14 cellular contexts compared by ENCODE assay signal in genomic region chr1:160836561-160836960, GRCh38. TPM values are rescaled to one million over a fixed set of nuclear protein-coding genes. Genes with fewer than 3 reads are reported as not detected.
DNase-seq lines count a peak whose midpoint lies in the region; TF ChIP-seq lines count a peak whose summit lies in the region.
"Had no signal": no experiment of that assay in that cellular context is flagged by ENCODE, and none has a peak within 500 bp of the region (broad histone marks: within the 10 kb centered on the region; RNA-seq: fewer than 3 reads in every experiment).

No MANE protein-coding gene starts in this region.

- H3K27ac Mint-ChIP-seq in activated CD4-positive, alpha-beta T cell treated with anti-CD3 and anti-CD28 coated beads, Interleukin-2, amount 10 ng/mL, durations not matched to agents 7 days and 5 days, result peak overlapping the region; percentile 93
- H3K27ac Mint-ChIP-seq in activated naive CD8-positive, alpha-beta T cell treated with anti-CD3 and anti-CD28 coated beads for 36 hours, result peak overlapping the region; percentile 94
- peak overlapping the region; percentile 81 for H3K27ac Mint-ChIP-seq in nephron progenitor cell

- H3K27me3 ChIP-seq in colonic mucosa, result no peaks in the 10 kb centered on the region

- DNase-seq in activated CD4-positive, alpha-beta T cell treated with anti-CD3 and anti-CD28 coated beads, Interleukin-2, amount 10 ng/mL, durations not matched to agents 7 days and 5 days, result no peak
- no peak for DNase-seq in activated CD4-positive, alpha-beta T cell treated with anti-CD3 and anti-CD28 coated beads, Interleukin-2, amount 50 U/mL, for 48 hours
- DNase-seq in MV-4-11 (lab: John Stamatoyannopoulos, UW), result peak; percentile 63
- no peak for DNase-seq in activated naive CD8-positive, alpha-beta T cell treated with anti-CD3 and anti-CD28 coated beads for 36 hours
- DNase-seq in nephron progenitor cell, result no peak
- DNase-seq in DMS 273 treated with DMSO at 0.1 percent for 48 hours (lab: John Stamatoyannopoulos, UW), result no peak
- no peak for DNase-seq in colonic mucosa
- DNase-seq in activated CD4-positive, CD25-positive, alpha-beta regulatory T cell (lab: John Stamatoyannopoulos, UW), result no peak
- DNase-seq: amniotic stem cell, SK-N-SH had no signal

- H3K4me1 Mint-ChIP-seq in activated CD4-positive, alpha-beta T cell treated with anti-CD3 and anti-CD28 coated beads, Interleukin-2, amount 10 ng/mL, durations not matched to agents 7 days and 5 days, result peaks cover 63% of the 10 kb centered on the region
- H3K4me1 Mint-ChIP-seq in activated naive CD8-positive, alpha-beta T cell treated with anti-CD3 and anti-CD28 coated beads for 36 hours, result peaks cover 61% of the 10 kb centered on the region
- H3K4me1 Mint-ChIP-seq in nephron progenitor cell, result peaks cover 21% of the 10 kb centered on the region

- TF ChIP-seq CTCF in nephron progenitor cell (IDR thresholded peaks at IDR 0.05), result no peak
- no peak for TF ChIP-seq CTCF in colonic mucosa (IDR thresholded peaks at IDR 0.05)

- H3K9me3 Mint-ChIP-seq in activated CD4-positive, alpha-beta T cell treated with anti-CD3 and anti-CD28 coated beads, Interleukin-2, amount 10 ng/mL, durations not matched to agents 7 days and 5 days, result no peaks in the 10 kb centered on the region
- H3K9me3 Mint-ChIP-seq in activated naive CD8-positive, alpha-beta T cell treated with anti-CD3 and anti-CD28 coated beads for 36 hours, result no peaks in the 10 kb centered on the region
- H3K9me3 Mint-ChIP-seq in nephron progenitor cell, result no peaks in the 10 kb centered on the region

- no peaks in the 10 kb centered on the region for H3K9me3 ChIP-seq in colonic mucosa
- H3K9me3 ChIP-seq: A549, SK-N-SH had no signal

- CTCF ChIA-PET in activated CD4-positive, alpha-beta T cell treated with anti-CD3 and anti-CD28 coated beads, Interleukin-2, amount 10 ng/mL, durations not matched to agents 7 days and 5 days (lab: Charles Lee), result interaction anchor here (0.6 to 6.5 kb wide), 23 partner anchors 10 to 261 kb away, joined by 3 to 87 read pairs (median 4); partner anchors contain the start of genes CD244, F11R, ITLN1 and ITLN2

- peak overlapping the region; percentile 12 for H3K4me3 Mint-ChIP-seq in activated CD4-positive, alpha-beta T cell treated with anti-CD3 and anti-CD28 coated beads, Interleukin-2, amount 10 ng/mL, durations not matched to agents 7 days and 5 days
- peak overlapping the region; percentile 30 for H3K4me3 Mint-ChIP-seq in activated naive CD8-positive, alpha-beta T cell treated with anti-CD3 and anti-CD28 coated beads for 36 hours
- H3K4me3 Mint-ChIP-seq in nephron progenitor cell, result no peak overlapping the region

- POLR2A ChIA-PET in activated CD4-positive, alpha-beta T cell treated with anti-CD3 and anti-CD28 coated beads, Interleukin-2, amount 10 ng/mL, durations not matched to agents 7 days and 5 days (lab: Charles Lee), result interaction anchor here (0.6 kb wide), 1 partner anchor 63 kb away, joined by 3 read pairs; no protein-coding TSS in a partner anchor

- no peak overlapping the region for H3K9ac ChIP-seq in colonic mucosa (ENCODE audit: low read depth in 2 of 2, low read length in 2 of 2)
- H3K9ac ChIP-seq: SK-N-SH had no signal

- H3K36me3 ChIP-seq in colonic mucosa, result no peaks in the 10 kb centered on the region

- H3K4me1 ChIP-seq in colonic mucosa, result peaks cover 5% of the 10 kb centered on the region
- H3K4me1 ChIP-seq: A549 had no signal

- H3K36me3 Mint-ChIP-seq in activated CD4-positive, alpha-beta T cell treated with anti-CD3 and anti-CD28 coated beads, Interleukin-2, amount 10 ng/mL, durations not matched to agents 7 days and 5 days (ENCODE audit: low read depth), result peaks cover 2% of the 10 kb centered on the region
- no peaks in the 10 kb centered on the region for H3K36me3 Mint-ChIP-seq in activated naive CD8-positive, alpha-beta T cell treated with anti-CD3 and anti-CD28 coated beads for 36 hours
- H3K36me3 Mint-ChIP-seq in nephron progenitor cell (ENCODE audit: low read depth), result no peaks in the 10 kb centered on the region

- H3K4me3 ChIP-seq in colonic mucosa, result no peak overlapping the region
- H3K4me3 ChIP-seq: A549 had no signal

- H3K27me3 Mint-ChIP-seq in activated CD4-positive, alpha-beta T cell treated with anti-CD3 and anti-CD28 coated beads, Interleukin-2, amount 10 ng/mL, durations not matched to agents 7 days and 5 days, result no peaks in the 10 kb centered on the region
- H3K27me3 Mint-ChIP-seq in activated naive CD8-positive, alpha-beta T cell treated with anti-CD3 and anti-CD28 coated beads for 36 hours, result no peaks in the 10 kb centered on the region
- H3K27me3 Mint-ChIP-seq in nephron progenitor cell (ENCODE audit: low read depth, poor library complexity), result peaks cover 13% of the 10 kb centered on the region

- H3K27ac ChIP-seq in colonic mucosa, result no peak overlapping the region
- H3K27ac ChIP-seq: A549 had no signal

- intact Hi-C loops in colonic mucosa (cut with DNase I), result loop anchor here (5.0 kb wide), 1 partner anchor 46 kb away; no protein-coding TSS in a partner anchor

RNA-seq across cellular contexts. Expression of gene CD244, which starts 26.1 kb away (rescaled TPM):
- total RNA-seq in activated CD4-positive, alpha-beta T cell treated with anti-CD3 and anti-CD28 coated beads, Interleukin-2, amount 10 ng/mL, durations not matched to agents 7 days and 5 days, result 1 to 10 TPM; 1.8 to 2.1 TPM
- total RNA-seq in activated naive CD8-positive, alpha-beta T cell treated with anti-CD3 and anti-CD28 coated beads for 36 hours, result under 1 TPM; 0.28 to 0.37 TPM
- under 1 TPM; 0.49 to 0.58 TPM for total RNA-seq in colonic mucosa
- total RNA-seq: fibroblast of lung, LHCN-M2, lung microvascular endothelial cell had no signal

RNA-seq across cellular contexts. Expression of gene LY9, which starts 40.6 kb away (rescaled TPM):
- 10 to 100 TPM; 45.9 to 49.0 TPM for total RNA-seq in activated CD4-positive, alpha-beta T cell treated with anti-CD3 and anti-CD28 coated beads, Interleukin-2, amount 10 ng/mL, durations not matched to agents 7 days and 5 days
- 10 to 100 TPM; 28.3 to 29.0 TPM for total RNA-seq in activated naive CD8-positive, alpha-beta T cell treated with anti-CD3 and anti-CD28 coated beads for 36 hours
- total RNA-seq in colonic mucosa, result 1 to 10 TPM; 1.2 to 2.7 TPM
- total RNA-seq: fibroblast of lung, LHCN-M2, lung microvascular endothelial cell had no signal

RNA-seq across cellular contexts. Expression of gene ITLN1, which starts 48.4 kb away (rescaled TPM):
- not detected for total RNA-seq in activated CD4-positive, alpha-beta T cell treated with anti-CD3 and anti-CD28 coated beads, Interleukin-2, amount 10 ng/mL, durations not matched to agents 7 days and 5 days
- total RNA-seq in activated naive CD8-positive, alpha-beta T cell treated with anti-CD3 and anti-CD28 coated beads for 36 hours, result not detected
- 100 to 1,000 TPM; 164 to 256 TPM for total RNA-seq in colonic mucosa
- total RNA-seq: fibroblast of lung, LHCN-M2, lung microvascular endothelial cell had no signal

Comparison
In these comparisons a context has a peak if more than half of its experiments do, and no peak if none do; other contexts are left out.
1. RNA of gene LY9, which starts 40.6 kb away (total RNA-seq): 45.9 to 49.0 TPM in activated CD4-positive, alpha-beta T cell treated with anti-CD3 and anti-CD28 coated beads, Interleukin-2, amount 10 ng/mL, durations not matched to agents 7 days and 5 days and 28.3 to 29.0 TPM in activated naive CD8-positive, alpha-beta T cell treated with anti-CD3 and anti-CD28 coated beads for 36 hours; 1.2 to 2.7 TPM in colonic mucosa; every median in the first group is over 4 times any median in the second.
2. RNA of gene ITLN1, which starts 48.4 kb away (total RNA-seq): 164 to 256 TPM in colonic mucosa; not detected in activated naive CD8-positive, alpha-beta T cell treated with anti-CD3 and anti-CD28 coated beads for 36 hours and not detected in activated CD4-positive, alpha-beta T cell treated with anti-CD3 and anti-CD28 coated beads, Interleukin-2, amount 10 ng/mL, durations not matched to agents 7 days and 5 days; every median in the first group is over 100 times any median in the second.
3. Peak in every context shown above with its lines, with median percentiles within 50 percentile points of each other: H3K27ac Mint-ChIP-seq.